1 cellular context compared by ENCODE assay signal in genomic region chr18:75248426-75249191, GRCh38.
TF ChIP-seq lines count a peak whose summit lies in the region.

No MANE protein-coding gene starts in this region.

TF ChIP-seq in K562, 482 proteins besides CTCF, POLR2A, EP300 and RAD21 (continued from another document):
- TF ChIP-seq REST (CRISPR knock-in tag; IDR thresholded peaks at IDR 0.05; ENCODE audit: low read depth) (no peak), ZZZ3 (IDR thresholded peaks at IDR 0.05) (no peak), ZC3H8 (IDR thresholded peaks at IDR 0.05) (no peak), HOMEZ (CRISPR knock-in tag; IDR thresholded peaks at IDR 0.05) (no peak), ZFX (CRISPR knock-in tag; IDR thresholded peaks at IDR 0.05) (no peak), ZBTB2 (IDR thresholded peaks at IDR 0.05) (no peak), ZNF280A (IDR thresholded peaks at IDR 0.05; ENCODE audit: low read depth, partially characterized antibody) (no peak)
